Comparison of ENCODE assay signal across 1 cellular context in the genomic region with DNA sequence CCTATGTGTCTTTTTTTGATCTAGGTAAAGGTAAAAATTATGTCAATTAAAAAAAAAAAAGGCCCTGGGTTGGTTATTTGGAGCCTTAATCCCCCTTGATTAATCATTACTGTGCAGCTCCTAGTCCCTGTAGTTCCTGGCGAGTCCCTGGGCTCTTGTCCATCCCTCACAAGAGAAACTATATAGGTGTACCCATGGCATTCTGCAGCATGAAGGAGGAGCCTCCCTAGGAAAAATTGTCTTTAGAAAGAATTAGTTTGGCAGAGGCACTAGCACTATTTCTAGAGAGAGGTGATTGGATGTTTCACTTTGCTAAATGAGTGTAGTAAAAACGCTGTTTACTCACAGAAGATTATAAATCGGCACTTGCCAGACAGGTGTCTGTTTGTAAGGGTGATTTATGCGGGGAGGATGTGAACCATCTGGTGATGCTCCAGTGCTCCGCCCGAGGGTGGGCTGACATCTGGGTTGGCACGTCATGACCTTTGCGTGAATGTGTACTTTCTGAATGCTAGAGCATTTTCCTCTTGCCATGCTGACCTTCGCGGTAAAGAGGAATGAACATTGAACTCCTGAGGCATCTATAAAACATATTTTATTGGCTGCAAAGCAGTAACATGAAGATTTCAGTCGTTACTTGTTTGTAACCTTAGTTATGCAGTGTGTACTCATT.
TF ChIP-seq lines count a peak whose summit lies in the region.

No MANE protein-coding gene starts in this region.

TF ChIP-seq in liver, 16 proteins besides CTCF, POLR2A, EP300 and RAD21 (continued from another document):
- TF ChIP-seq, protein P1, sequence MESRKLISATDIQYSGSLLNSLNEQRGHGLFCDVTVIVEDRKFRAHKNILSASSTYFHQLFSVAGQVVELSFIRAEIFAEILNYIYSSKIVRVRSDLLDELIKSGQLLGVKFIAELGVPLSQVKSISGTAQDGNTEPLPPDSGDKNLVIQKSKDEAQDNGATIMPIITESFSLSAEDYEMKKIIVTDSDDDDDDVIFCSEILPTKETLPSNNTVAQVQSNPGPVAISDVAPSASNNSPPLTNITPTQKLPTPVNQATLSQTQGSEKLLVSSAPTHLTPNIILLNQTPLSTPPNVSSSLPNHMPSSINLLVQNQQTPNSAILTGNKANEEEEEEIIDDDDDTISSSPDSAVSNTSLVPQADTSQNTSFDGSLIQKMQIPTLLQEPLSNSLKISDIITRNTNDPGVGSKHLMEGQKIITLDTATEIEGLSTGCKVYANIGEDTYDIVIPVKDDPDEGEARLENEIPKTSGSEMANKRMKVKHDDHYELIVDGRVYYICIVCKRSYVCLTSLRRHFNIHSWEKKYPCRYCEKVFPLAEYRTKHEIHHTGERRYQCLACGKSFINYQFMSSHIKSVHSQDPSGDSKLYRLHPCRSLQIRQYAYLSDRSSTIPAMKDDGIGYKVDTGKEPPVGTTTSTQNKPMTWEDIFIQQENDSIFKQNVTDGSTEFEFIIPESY (IDR thresholded peaks at IDR 0.05): no peak
- TF ChIP-seq, protein P2, sequence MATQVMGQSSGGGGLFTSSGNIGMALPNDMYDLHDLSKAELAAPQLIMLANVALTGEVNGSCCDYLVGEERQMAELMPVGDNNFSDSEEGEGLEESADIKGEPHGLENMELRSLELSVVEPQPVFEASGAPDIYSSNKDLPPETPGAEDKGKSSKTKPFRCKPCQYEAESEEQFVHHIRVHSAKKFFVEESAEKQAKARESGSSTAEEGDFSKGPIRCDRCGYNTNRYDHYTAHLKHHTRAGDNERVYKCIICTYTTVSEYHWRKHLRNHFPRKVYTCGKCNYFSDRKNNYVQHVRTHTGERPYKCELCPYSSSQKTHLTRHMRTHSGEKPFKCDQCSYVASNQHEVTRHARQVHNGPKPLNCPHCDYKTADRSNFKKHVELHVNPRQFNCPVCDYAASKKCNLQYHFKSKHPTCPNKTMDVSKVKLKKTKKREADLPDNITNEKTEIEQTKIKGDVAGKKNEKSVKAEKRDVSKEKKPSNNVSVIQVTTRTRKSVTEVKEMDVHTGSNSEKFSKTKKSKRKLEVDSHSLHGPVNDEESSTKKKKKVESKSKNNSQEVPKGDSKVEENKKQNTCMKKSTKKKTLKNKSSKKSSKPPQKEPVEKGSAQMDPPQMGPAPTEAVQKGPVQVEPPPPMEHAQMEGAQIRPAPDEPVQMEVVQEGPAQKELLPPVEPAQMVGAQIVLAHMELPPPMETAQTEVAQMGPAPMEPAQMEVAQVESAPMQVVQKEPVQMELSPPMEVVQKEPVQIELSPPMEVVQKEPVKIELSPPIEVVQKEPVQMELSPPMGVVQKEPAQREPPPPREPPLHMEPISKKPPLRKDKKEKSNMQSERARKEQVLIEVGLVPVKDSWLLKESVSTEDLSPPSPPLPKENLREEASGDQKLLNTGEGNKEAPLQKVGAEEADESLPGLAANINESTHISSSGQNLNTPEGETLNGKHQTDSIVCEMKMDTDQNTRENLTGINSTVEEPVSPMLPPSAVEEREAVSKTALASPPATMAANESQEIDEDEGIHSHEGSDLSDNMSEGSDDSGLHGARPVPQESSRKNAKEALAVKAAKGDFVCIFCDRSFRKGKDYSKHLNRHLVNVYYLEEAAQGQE (IDR thresholded peaks at IDR 0.05): no peak
- TF ChIP-seq, protein P3, sequence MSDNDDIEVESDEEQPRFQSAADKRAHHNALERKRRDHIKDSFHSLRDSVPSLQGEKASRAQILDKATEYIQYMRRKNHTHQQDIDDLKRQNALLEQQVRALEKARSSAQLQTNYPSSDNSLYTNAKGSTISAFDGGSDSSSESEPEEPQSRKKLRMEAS (IDR thresholded peaks at IDR 0.05): no peak
